Comparison of ENCODE assay signal across 9 cellular contexts in genomic region chr19:17103177-17103576, GRCh38. TPM values are rescaled to one million over a fixed set of nuclear protein-coding genes. Genes with fewer than 3 reads are reported as not detected.
A peak's percentile ranks its signal among the peaks of the same experiment; 100 is the strongest.
DNase-seq lines count a peak whose midpoint lies in the region; ATAC-seq, FAIRE-seq and TF ChIP-seq lines count a peak whose summit lies in the region.
"Had no signal": no experiment of that assay in that cellular context is flagged by ENCODE, and none has a peak within 500 bp of the region (broad histone marks: within the 10 kb centered on the region; RNA-seq: fewer than 3 reads in every experiment).

No MANE protein-coding gene starts in this region.

- no peaks in the 10 kb centered on the region for H3F3A ChIP-seq in GM23338 (replicated peaks; ENCODE audit: low read depth)

- peak; percentile 48 for TF ChIP-seq RAD21 in HepG2 (CRISPR knock-in tag; IDR thresholded peaks at IDR 0.05)

- in situ Hi-C loops in HepG2 (cut with HindIII; ENCODE audit: extremely low pct_ligation_motif_present, low pct_unique_long_range_greater_than_20kb), result no loop called here

- peak; percentile 71 to 83 for TF ChIP-seq CTCF in GM23338 (conservative IDR thresholded peaks at IDR 0.05; ENCODE audit: low read depth in 2 of 2)
- TF ChIP-seq CTCF in WTC11 (IDR thresholded peaks at IDR 0.05), result peak; percentile 79
- peak; percentile 70 for TF ChIP-seq CTCF in HepG2 (CRISPR knock-in tag; IDR thresholded peaks at IDR 0.05)

- WGBS in HepG2 (ENCODE audit: low lambda C conversion rate), result 87% methylated on average over 3 of the region's 3 CpGs

- no peaks in the 10 kb centered on the region; the same call in 1 of the 2 replicates for H4K20me1 ChIP-seq in GM23338 (replicated peaks; ENCODE audit: insufficient read depth)
- H4K20me1 ChIP-seq in HepG2 (ENCODE audit: insufficient read depth, low read length), result 0 out of 2 replicates have a peak, but pooled peaks cover 2% of the 10 kb centered on the region

- H3K79me2 ChIP-seq in GM23338 (replicated peaks; ENCODE audit: insufficient read depth), result peaks cover 46% of the 10 kb centered on the region
- H3K79me2 ChIP-seq in HepG2 (ENCODE audit: insufficient read depth, low read length), result peaks cover 8% of the 10 kb centered on the region

- TF ChIP-seq EP300 in HepG2 (IDR thresholded peaks at IDR 0.05; ENCODE audit: low read depth in 2 of 2, low read length in 2 of 2) (no peak), HepG2 (CRISPR knock-in tag; IDR thresholded peaks at IDR 0.05; ENCODE audit: borderline replicate concordance) (no peak)

- peaks cover 9% of the 10 kb centered on the region for H3K27me3 Mint-ChIP-seq in GM23338 (ENCODE audit: insufficient read depth, low read depth, poor library complexity)
- no peaks in the 10 kb centered on the region for H3K27me3 Mint-ChIP-seq in WTC11 (ENCODE audit: low read depth)

- no peak overlapping the region for H3K9ac ChIP-seq in HepG2 (ENCODE audit: insufficient read depth, low read depth, low read length)

- TF ChIP-seq POLR2A in HepG2 (IDR thresholded peaks at IDR 0.05; ENCODE audit: insufficient read depth in 1 of 2, low read depth in 2 of 2, low read length in 2 of 2), result no peak

- POLR2A ChIA-PET in WTC11 (lab: Charles Lee) (no interaction called here), HepG2 (lab: Yijun Ruan, JAX) (no interaction called here)

- BruUV-seq in HepG2 (replicated peaks; lab: Mats Ljungman, UMichigan), result no TSS peak

- H3K9me3 ChIP-seq in HepG2 (ENCODE audit: low read length), result no peaks in the 10 kb centered on the region

- H3K27ac Mint-ChIP-seq in GM23338 (no peak overlapping the region), WTC11 (no peak overlapping the region; the same call in 1 of the 2 replicates)

- CTCF ChIA-PET in WTC11 (lab: Charles Lee) (interaction anchor here (0.9 to 1.7 kb wide), 3 partner anchors 11 to 68 kb away, joined by 3 to 6 read pairs (median 3); no protein-coding TSS in a partner anchor), HepG2 (lab: Yijun Ruan, JAX; ENCODE audit: low intra/inter-chr PET ratio, low total read pairs) (interaction anchor here (1.0 to 1.6 kb wide), 2 partner anchors 23 to 36 kb away, joined by 5 read pairs; no protein-coding TSS in a partner anchor)

- DNase-seq in CD1c-positive myeloid dendritic cell (ENCODE audit: extremely low spot score), result peak; percentile 54
- DNase-seq in GM23338 (ENCODE audit: low spot score), result peak; percentile 90
- DNase-seq in WTC11 (ENCODE audit: low spot score), result peak; percentile 70
- DNase-seq in HepG2 (ENCODE audit: low spot score), result peak; percentile 56
- no peak for DNase-seq in stimulated activated naive CD4-positive, alpha-beta T cell (lab: John Stamatoyannopoulos, UW)
- no peak for DNase-seq in middle frontal gyrus (ENCODE audit: extremely low spot score, low spot score)
- DNase-seq: activated effector memory CD4-positive, alpha-beta T cell treated with anti-CD3 and anti-CD28 coated beads, Interleukin-2, amount 50 U/mL, for 16 hours had no signal

- H3K4me3 ChIP-seq in GM23338 (no peak overlapping the region), HepG2 (replicated peaks in 1 of 3; ENCODE audit: insufficient read depth in 1 of 3, low read depth in 2 of 3, low read length in 3 of 3) (no peak overlapping the region)

- peaks cover 53% of the 10 kb centered on the region for H3K36me3 Mint-ChIP-seq in GM23338 (ENCODE audit: low read depth)
- peaks cover 25% of the 10 kb centered on the region for H3K36me3 Mint-ChIP-seq in WTC11

- intact Hi-C loops in HepG2 (cut with micrococcal nuclease; ENCODE audit: unreplicated experiment), result no loop called here

- H3K36me3 ChIP-seq in GM23338 (ENCODE audit: insufficient read depth) (no peaks in the 10 kb centered on the region; the same call in 1 of the 2 replicates), HepG2 (replicated peaks in 1 of 2; ENCODE audit: control insufficient read depth in 1 of 2, insufficient read depth in 2 of 2, low read length in 2 of 2) (peaks cover 18 to 39% of the 10 kb centered on the region in 2 experiments; a peak in 4 of 5 replicates)

- H3K4me1 ChIP-seq in GM23338 (ENCODE audit: insufficient read depth) (no peaks in the 10 kb centered on the region), HepG2 (ENCODE audit: insufficient read depth, low read length) (peaks cover 14% of the 10 kb centered on the region)

- H3K9me2 ChIP-seq in GM23338 (ENCODE audit: insufficient read depth), result no peaks in the 10 kb centered on the region

- H2AFZ ChIP-seq in GM23338 (no peak overlapping the region), HepG2 (ENCODE audit: low read length) (no peak overlapping the region)

- H3K4me1 Mint-ChIP-seq in GM23338 (peaks cover 10% of the 10 kb centered on the region), WTC11 (peaks cover 7% of the 10 kb centered on the region)

- H3K4me3 Mint-ChIP-seq in GM23338 (no peak overlapping the region), WTC11 (no peak overlapping the region)

- no peak overlapping the region for H3K27ac ChIP-seq in GM23338 (ENCODE audit: low read depth)
- H3K27ac ChIP-seq in HepG2 (ENCODE audit: extremely low read length, insufficient read depth, low read length), result no peak overlapping the region

- no peaks in the 10 kb centered on the region for H3K27me3 ChIP-seq in GM23338 (ENCODE audit: insufficient read depth)
- no peaks in the 10 kb centered on the region for H3K27me3 ChIP-seq in HepG2 (ENCODE audit: control insufficient read depth in 1 of 2, insufficient read depth in 2 of 2, low read length in 2 of 2)

- H3K9me3 Mint-ChIP-seq in GM23338 (peaks cover 15% of the 10 kb centered on the region), WTC11 (peaks cover 12% of the 10 kb centered on the region)

- H3K4me2 ChIP-seq in GM23338 (no peak overlapping the region), HepG2 (ENCODE audit: low read depth, low read length) (no peak overlapping the region)

- peak; percentile 56 for FAIRE-seq in HepG2 (lab: Jason Lieb, UNC)

- ATAC-seq in GM23338, result peak; percentile 70
- ATAC-seq in WTC11, result peak; percentile 68
- ATAC-seq in HepG2, result peak; percentile 47; the same call in 2 of the 3 replicates
- no peak for ATAC-seq in HG03378 (IDR thresholded peaks at IDR 0.05; ENCODE audit: unreplicated experiment)
- no peak for ATAC-seq in GM19455 (IDR thresholded peaks at IDR 0.05; ENCODE audit: unreplicated experiment)

TF ChIP-seq in HepG2, 621 proteins besides CTCF, POLR2A, EP300 and RAD21 (continues in another document):
- TF ChIP-seq ZMYM4 (CRISPR knock-in tag; IDR thresholded peaks at IDR 0.05), result no peak

RNA-seq across cellular contexts. Expression of gene MYO9B, which starts 27.6 kb away (rescaled TPM):
- 61.3 and 65.6 TPM in 2 replicates for total RNA-seq in GM23338 (2014; rRNA removed; shearing (Covaris generic))
- polyA plus RNA-seq in GM23338 (2016; fragmentation: Nextera tagmentation; extraction: Ambion mirVana) (28.7 and 29.0 TPM in 2 replicates), HepG2 (2011; rRNA removed) (18.3 and 23.4 TPM in 2 replicates)
- total RNA-seq in WTC11 (2021) (70.3 to 94.3 TPM (median 73.4 TPM) in 3 replicates), HepG2 (2016; rRNA removed; fragmentation: Illumina TruSeq; extraction: Trizol) (14.1 and 18.0 TPM in 2 replicates)
- total RNA-seq in HepG2 (2016; cell fraction: cytosol; rRNA removed; fragmentation: Illumina TruSeq; extraction: Trizol; ENCODE audit: low read depth), result 13.9 and 14.5 TPM in 2 replicates
- total RNA-seq in HepG2 (2016; cell fraction: insoluble cytoplasmic fraction; rRNA removed; fragmentation: Illumina TruSeq; extraction: Trizol), result 10.1 and 18.6 TPM in 2 replicates
- 10.7 and 11.5 TPM in 2 replicates for total RNA-seq in HepG2 (2016; cell fraction: membrane; rRNA removed; fragmentation: Illumina TruSeq; extraction: Trizol)
- 22.1 and 24.4 TPM in 2 replicates for total RNA-seq in HepG2 (2016; cell fraction: nucleus; rRNA removed; fragmentation: Illumina TruSeq; extraction: Trizol)
- polyA plus RNA-seq in HepG2 (2011; cell fraction: cytosol; rRNA removed), result 7.2 and 9.7 TPM in 2 replicates
- 169 and 196 TPM in 2 replicates for polyA plus RNA-seq in HepG2 (2011; cell fraction: nucleus; rRNA removed)
- polyA plus RNA-seq in HepG2 (2012), result 15.6 and 21.8 TPM in 2 replicates
- polyA plus RNA-seq in HepG2 (2016; cell fraction: cytosol; fragmentation: Illumina TruSeq; extraction: Trizol; ENCODE audit: low read depth), result 1.5 and 1.8 TPM in 2 replicates
- 11.9 and 14.6 TPM in 2 replicates for polyA plus RNA-seq in HepG2 (2016; cell fraction: insoluble cytoplasmic fraction; fragmentation: Illumina TruSeq; extraction: Trizol; ENCODE audit: low read depth)
- 3.6 and 3.7 TPM in 2 replicates for polyA plus RNA-seq in HepG2 (2016; cell fraction: membrane; fragmentation: Illumina TruSeq; extraction: Trizol; ENCODE audit: low read depth)
- 77.8 and 81.3 TPM in 2 replicates for polyA plus RNA-seq in HepG2 (2016; cell fraction: nucleus; fragmentation: Illumina TruSeq; extraction: Trizol; ENCODE audit: insufficient read depth, low read depth)
- 28.0 and 67.0 TPM in 2 replicates for polyA minus RNA-seq in HepG2 (2011; rRNA and poly(A)+ RNA removed; ENCODE audit: low replicate concordance)
- 11.5 and 11.6 TPM in 2 replicates for polyA minus RNA-seq in HepG2 (2011; cell fraction: cytosol; rRNA and poly(A)+ RNA removed)
- polyA minus RNA-seq in HepG2 (2011; cell fraction: nucleus; rRNA and poly(A)+ RNA removed), result 37.3 and 38.0 TPM in 2 replicates

RNA-seq across cellular contexts. Expression of gene HAUS8, which starts 27.9 kb away (rescaled TPM):
- total RNA-seq in GM23338 (2014; rRNA removed; shearing (Covaris generic)), result 10.6 and 11.1 TPM in 2 replicates
- polyA plus RNA-seq in GM23338 (2016; fragmentation: Nextera tagmentation; extraction: Ambion mirVana) (33.3 and 35.5 TPM in 2 replicates), HepG2 (2011; rRNA removed) (7.1 and 7.8 TPM in 2 replicates)
- total RNA-seq in WTC11 (2021) (27.9 to 29.9 TPM (median 29.7 TPM) in 3 replicates), HepG2 (2016; rRNA removed; fragmentation: Illumina TruSeq; extraction: Trizol) (17.5 and 19.1 TPM in 2 replicates)
- 7.9 and 8.8 TPM in 2 replicates for total RNA-seq in HepG2 (2016; cell fraction: cytosol; rRNA removed; fragmentation: Illumina TruSeq; extraction: Trizol; ENCODE audit: low read depth)
- total RNA-seq in HepG2 (2016; cell fraction: insoluble cytoplasmic fraction; rRNA removed; fragmentation: Illumina TruSeq; extraction: Trizol), result 17.4 and 19.5 TPM in 2 replicates
- 10.4 and 12.6 TPM in 2 replicates for total RNA-seq in HepG2 (2016; cell fraction: membrane; rRNA removed; fragmentation: Illumina TruSeq; extraction: Trizol)
- 10.9 and 13.5 TPM in 2 replicates for total RNA-seq in HepG2 (2016; cell fraction: nucleus; rRNA removed; fragmentation: Illumina TruSeq; extraction: Trizol)
- 4.3 and 7.7 TPM in 2 replicates for polyA plus RNA-seq in HepG2 (2011; cell fraction: cytosol; rRNA removed)
- polyA plus RNA-seq in HepG2 (2011; cell fraction: nucleus; rRNA removed), result 9.4 and 9.9 TPM in 2 replicates
- polyA plus RNA-seq in HepG2 (2012), result 5.2 and 6.2 TPM in 2 replicates
- polyA plus RNA-seq in HepG2 (2016; cell fraction: cytosol; fragmentation: Illumina TruSeq; extraction: Trizol; ENCODE audit: low read depth), result 4.1 and 4.3 TPM in 2 replicates
- polyA plus RNA-seq in HepG2 (2016; cell fraction: insoluble cytoplasmic fraction; fragmentation: Illumina TruSeq; extraction: Trizol; ENCODE audit: low read depth), result 20.4 and 22.5 TPM in 2 replicates
- polyA plus RNA-seq in HepG2 (2016; cell fraction: membrane; fragmentation: Illumina TruSeq; extraction: Trizol; ENCODE audit: low read depth), result 5.6 and 9.6 TPM in 2 replicates
- polyA plus RNA-seq in HepG2 (2016; cell fraction: nucleus; fragmentation: Illumina TruSeq; extraction: Trizol; ENCODE audit: insufficient read depth, low read depth), result 26.2 and 30.0 TPM in 2 replicates
- polyA minus RNA-seq in HepG2 (2011; rRNA and poly(A)+ RNA removed; ENCODE audit: low replicate concordance), result 6.4 and 32.7 TPM in 2 replicates
- polyA minus RNA-seq in HepG2 (2011; cell fraction: cytosol; rRNA and poly(A)+ RNA removed), result 2.3 and 4.7 TPM in 2 replicates
- 3.7 and 4.2 TPM in 2 replicates for polyA minus RNA-seq in HepG2 (2011; cell fraction: nucleus; rRNA and poly(A)+ RNA removed)

Comparison
In these comparisons a context has a peak if more than half of its experiments do, and no peak if none do; other contexts are left out.
1. DNase-seq: peak in CD1c-positive myeloid dendritic cell (single experiment), GM23338 (single experiment), WTC11 (single experiment) and HepG2 (single experiment); none in stimulated activated naive CD4-positive, alpha-beta T cell (0 of 6) and middle frontal gyrus (single experiment).
2. ATAC-seq: peak in GM23338 (single experiment), WTC11 (single experiment) and HepG2 (single experiment); none in HG03378 (single experiment) and GM19455 (single experiment).
3. Peak in every context shown above with its lines, with median percentiles within 50 percentile points of each other: CTCF ChIP-seq.